In genomic region chr17:75535871-75536270, GRCh38 we compare ENCODE assay signal across 18 cellular contexts. TPM values are rescaled to one million over a fixed set of nuclear protein-coding genes. Genes with fewer than 3 reads are reported as not detected.
DNase-seq lines count a peak whose midpoint lies in the region; ATAC-seq and TF ChIP-seq lines count a peak whose summit lies in the region.
"Had no signal": no experiment of that assay in that cellular context is flagged by ENCODE, and none has a peak within 500 bp of the region (broad histone marks: within the 10 kb centered on the region; RNA-seq: fewer than 3 reads in every experiment).

No MANE protein-coding gene starts in this region.

- no peaks in the 10 kb centered on the region for H3K9me2 ChIP-seq in PC-3 (replicated peaks; ENCODE audit: low read length)

- H3K4me1 ChIP-seq in PC-3 (ENCODE audit: insufficient read depth, low read length) (peaks cover 9% of the 10 kb centered on the region; the same call in 1 of the 2 replicates), mesendoderm (ENCODE audit: control insufficient read depth, low read depth, low read length) (no peaks in the 10 kb centered on the region)
- H3K4me1 ChIP-seq: esophagus muscularis mucosa had no signal

- BruUV-seq in PC-3 (replicated peaks; lab: Mats Ljungman, UMichigan), result no TSS peak

- POLR2A ChIA-PET in WTC11 (lab: Charles Lee) (no interaction called here), PC-3 (lab: Charles Lee; ENCODE audit: unreplicated experiment) (no interaction called here)

- H2AK5ac ChIP-seq in mesendoderm (ENCODE audit: low read length), result no peak overlapping the region

- no peak overlapping the region for H2BK120ac ChIP-seq in mesendoderm (ENCODE audit: low read depth, low read length)

- CTCF ChIA-PET in WTC11 (lab: Charles Lee) (interaction anchor here (0.9 to 1.6 kb wide), 4 partner anchors 9 to 98 kb away, joined by 3 to 6 read pairs (median 3); partner anchors contain the start of gene TSEN54), PC-3 (lab: Charles Lee) (no interaction called here)

- H3K4me2 ChIP-seq in PC-3 (ENCODE audit: low read length), result no peak overlapping the region
- no peak overlapping the region for H3K4me2 ChIP-seq in mesendoderm (ENCODE audit: low read length)

- peak overlapping the region; percentile 20 for H3K4me3 Mint-ChIP-seq in activated CD4-positive, alpha-beta T cell treated with anti-CD3 and anti-CD28 coated beads, Interleukin-2, amount 10 ng/mL, durations not matched to agents 24 days and 14 days
- H3K4me3 Mint-ChIP-seq in WTC11, result no peak overlapping the region
- peak overlapping the region; percentile 68 to 85 for H3K4me3 Mint-ChIP-seq in effector memory CD8-positive, alpha-beta T cell
- H3K4me3 Mint-ChIP-seq in stimulated activated memory B cell treated with anti-CD40 and anti-IgM and Interleukin-4, amounts not matched to agents 10 μg/mL and 1 μg/mL and 100 μg/mL, for 72 hours, result no peak overlapping the region

- H3K36me3 ChIP-seq in PC-3 (ENCODE audit: low read depth, low read length) (peaks cover 10% of the 10 kb centered on the region; the same call in 1 of the 2 replicates), mesendoderm (ENCODE audit: control insufficient read depth, insufficient read depth, low read length) (no peaks in the 10 kb centered on the region)
- H3K36me3 ChIP-seq: cardiac muscle cell, pancreas had no signal

- H4K5ac ChIP-seq in mesendoderm (ENCODE audit: low read length), result no peak overlapping the region

- H3K27ac ChIP-seq in PC-3 (ENCODE audit: low read length), result no peak overlapping the region
- H3K27ac ChIP-seq in mesendoderm (ENCODE audit: low read depth, low read length), result no peak overlapping the region
- H3K27ac ChIP-seq: cardiac muscle cell, dorsolateral prefrontal cortex, esophagus muscularis mucosa had no signal

- H3K79me1 ChIP-seq in mesendoderm (ENCODE audit: low read length), result no peaks in the 10 kb centered on the region

- no peak overlapping the region for H3K9ac ChIP-seq in PC-3 (ENCODE audit: low read length)
- H3K9ac ChIP-seq in mesendoderm (ENCODE audit: low read length), result no peak overlapping the region

- no peaks in the 10 kb centered on the region for H3F3A ChIP-seq in PC-3 (ENCODE audit: low read length, unreplicated experiment)

- no peak overlapping the region for H3K23ac ChIP-seq in mesendoderm (ENCODE audit: low read length)

- DNase-seq in activated CD4-positive, alpha-beta T cell treated with anti-CD3 and anti-CD28 coated beads, Interleukin-2, amount 10 ng/mL, durations not matched to agents 24 days and 14 days, result no peak
- no peak for DNase-seq in activated CD4-positive, alpha-beta T cell treated with anti-CD3 and anti-CD28 coated beads, Interleukin-2, amount 50 U/mL, for 1 hour
- DNase-seq in WTC11 (ENCODE audit: low spot score), result no peak
- DNase-seq in effector memory CD8-positive, alpha-beta T cell, result no peak
- DNase-seq in PC-3, result no peak
- no peak for DNase-seq in mesendoderm
- DNase-seq: C1 segment of cervical spinal cord, dorsolateral prefrontal cortex, Karpas-422, left ventricle myocardium superior, NCI-H1092 treated with DMSO at 0.1 percent for 48 hours, NCI-H510A treated with DMSO at 0.1 percent for 48 hours, SHP77 treated with DMSO at 0.1 percent for 48 hours had no signal

- peak overlapping the region; percentile 62 for H3K27ac Mint-ChIP-seq in activated CD4-positive, alpha-beta T cell treated with anti-CD3 and anti-CD28 coated beads, Interleukin-2, amount 10 ng/mL, durations not matched to agents 24 days and 14 days
- H3K27ac Mint-ChIP-seq in WTC11, result peak overlapping the region; percentile 82
- peak overlapping the region; percentile 93 to 98 for H3K27ac Mint-ChIP-seq in effector memory CD8-positive, alpha-beta T cell
- H3K27ac Mint-ChIP-seq in stimulated activated memory B cell treated with anti-CD40 and anti-IgM and Interleukin-4, amounts not matched to agents 10 μg/mL and 1 μg/mL and 100 μg/mL, for 72 hours, result peak overlapping the region; percentile 75

- H3K27me3 ChIP-seq in PC-3 (ENCODE audit: low read length) (no peaks in the 10 kb centered on the region), mesendoderm (ENCODE audit: insufficient read depth, low read length, poor library complexity) (no peaks in the 10 kb centered on the region)
- H3K27me3 ChIP-seq: cardiac muscle cell, dorsolateral prefrontal cortex, esophagus muscularis mucosa, pancreas had no signal

- no peak overlapping the region for H3K56ac ChIP-seq in mesendoderm (ENCODE audit: low read length)

- H3K27me3 Mint-ChIP-seq in activated CD4-positive, alpha-beta T cell treated with anti-CD3 and anti-CD28 coated beads, Interleukin-2, amount 10 ng/mL, durations not matched to agents 24 days and 14 days, result no peaks in the 10 kb centered on the region
- H3K27me3 Mint-ChIP-seq in WTC11 (ENCODE audit: low read depth), result no peaks in the 10 kb centered on the region
- no peaks in the 10 kb centered on the region for H3K27me3 Mint-ChIP-seq in effector memory CD8-positive, alpha-beta T cell
- no peaks in the 10 kb centered on the region for H3K27me3 Mint-ChIP-seq in stimulated activated memory B cell treated with anti-CD40 and anti-IgM and Interleukin-4, amounts not matched to agents 10 μg/mL and 1 μg/mL and 100 μg/mL, for 72 hours

- no peak overlapping the region for H2BK15ac ChIP-seq in mesendoderm (replicated peaks; ENCODE audit: low read depth)

- peaks cover 14% of the 10 kb centered on the region for H3K4me1 Mint-ChIP-seq in activated CD4-positive, alpha-beta T cell treated with anti-CD3 and anti-CD28 coated beads, Interleukin-2, amount 10 ng/mL, durations not matched to agents 24 days and 14 days
- peaks cover 7% of the 10 kb centered on the region for H3K4me1 Mint-ChIP-seq in WTC11
- peaks cover 29 to 39% of the 10 kb centered on the region in 2 donors for H3K4me1 Mint-ChIP-seq in effector memory CD8-positive, alpha-beta T cell (ENCODE audit: low read depth in 2 of 2)
- peaks cover 15% of the 10 kb centered on the region for H3K4me1 Mint-ChIP-seq in stimulated activated memory B cell treated with anti-CD40 and anti-IgM and Interleukin-4, amounts not matched to agents 10 μg/mL and 1 μg/mL and 100 μg/mL, for 72 hours

- H3K9me3 ChIP-seq in PC-3 (ENCODE audit: low read length), result no peaks in the 10 kb centered on the region
- H3K9me3 ChIP-seq: esophagus muscularis mucosa, pancreas had no signal

- H3K4ac ChIP-seq in mesendoderm (ENCODE audit: low read depth, low read length), result no peak overlapping the region

- no peak overlapping the region for H3K18ac ChIP-seq in mesendoderm (ENCODE audit: low read length)

- no CpG with 5 or more reads among the region's 8 CpGs for WGBS in mesendoderm (ENCODE audit: extremely low coverage, insufficient coverage, low lambda C conversion rate)

- no peak overlapping the region for H2BK5ac ChIP-seq in mesendoderm (ENCODE audit: low read length)

- H2AFZ ChIP-seq in PC-3 (ENCODE audit: low read length), result no peak overlapping the region

- no peak for ATAC-seq in WTC11
- ATAC-seq in effector memory CD8-positive, alpha-beta T cell (replicated peaks), result no peak
- no peak for ATAC-seq in stimulated activated memory B cell treated with anti-CD40 and anti-IgM and Interleukin-4, amounts not matched to agents 10 μg/mL and 1 μg/mL and 100 μg/mL, for 72 hours
- ATAC-seq in HG02588 (IDR thresholded peaks at IDR 0.05; ENCODE audit: unreplicated experiment), result no peak
- ATAC-seq in PC-3, result no peak
- ATAC-seq: left ventricle myocardium superior had no signal

- peaks cover 6% of the 10 kb centered on the region; the same call in 1 of the 2 replicates for H4K20me1 ChIP-seq in PC-3 (ENCODE audit: low read length)

- intact Hi-C loops in activated CD4-positive, alpha-beta T cell treated with anti-CD3 and anti-CD28 coated beads, Interleukin-2, amount 10 ng/mL, durations not matched to agents 24 days and 14 days (cut with micrococcal nuclease), result no loop called here
- intact Hi-C loops in PC-3 (cut with micrococcal nuclease), result no loop called here

- H3K4me3 ChIP-seq in PC-3 (ENCODE audit: low read length), result no peak overlapping the region
- no peak overlapping the region for H3K4me3 ChIP-seq in mesendoderm (ENCODE audit: low read length)
- H3K4me3 ChIP-seq: cardiac muscle cell, dorsolateral prefrontal cortex, esophagus muscularis mucosa, pancreas had no signal

- H3K79me2 ChIP-seq in PC-3 (ENCODE audit: low read length), result peaks cover 17% of the 10 kb centered on the region
- H3K79me2 ChIP-seq in mesendoderm (ENCODE audit: control insufficient read depth, insufficient read depth, low read length), result no peaks in the 10 kb centered on the region

- no peak overlapping the region for H4K8ac ChIP-seq in mesendoderm (ENCODE audit: low read depth, low read length)

- peaks cover 3% of the 10 kb centered on the region for H3K36me3 Mint-ChIP-seq in activated CD4-positive, alpha-beta T cell treated with anti-CD3 and anti-CD28 coated beads, Interleukin-2, amount 10 ng/mL, durations not matched to agents 24 days and 14 days (ENCODE audit: low read depth)
- H3K36me3 Mint-ChIP-seq in WTC11, result peaks cover 8% of the 10 kb centered on the region
- peaks cover 15% of the 10 kb centered on the region for H3K36me3 Mint-ChIP-seq in effector memory CD8-positive, alpha-beta T cell (ENCODE audit: insufficient read depth)
- H3K36me3 Mint-ChIP-seq in stimulated activated memory B cell treated with anti-CD40 and anti-IgM and Interleukin-4, amounts not matched to agents 10 μg/mL and 1 μg/mL and 100 μg/mL, for 72 hours, result no peaks in the 10 kb centered on the region

- H3K9me3 Mint-ChIP-seq in activated CD4-positive, alpha-beta T cell treated with anti-CD3 and anti-CD28 coated beads, Interleukin-2, amount 10 ng/mL, durations not matched to agents 24 days and 14 days, result no peaks in the 10 kb centered on the region
- no peaks in the 10 kb centered on the region for H3K9me3 Mint-ChIP-seq in WTC11
- no peaks in the 10 kb centered on the region for H3K9me3 Mint-ChIP-seq in effector memory CD8-positive, alpha-beta T cell
- H3K9me3 Mint-ChIP-seq in stimulated activated memory B cell treated with anti-CD40 and anti-IgM and Interleukin-4, amounts not matched to agents 10 μg/mL and 1 μg/mL and 100 μg/mL, for 72 hours, result no peaks in the 10 kb centered on the region

- TF ChIP-seq CTCF in WTC11 (IDR thresholded peaks at IDR 0.05) (no peak), PC-3 (conservative IDR thresholded peaks at IDR 0.05; ENCODE audit: low read depth, low read length) (no peak)

RNA-seq across cellular contexts. Expression of gene LLGL2, which starts 10.4 kb away (rescaled TPM):
- total RNA-seq in activated CD4-positive, alpha-beta T cell treated with anti-CD3 and anti-CD28 coated beads, Interleukin-2, amount 10 ng/mL, durations not matched to agents 24 days and 14 days, result 6.5 and 9.0 TPM in 2 replicates
- 94.3 to 103 TPM (median 97.0 TPM) in 3 replicates for total RNA-seq in WTC11 (2021)
- total RNA-seq in PC-3 (2014; rRNA removed), result 92.9 and 122 TPM in 2 replicates
- 29.1 TPM for polyA plus RNA-seq in mesendoderm (2013, experiment 1 of 2)
- 29.4 TPM for polyA plus RNA-seq in mesendoderm (2013, experiment 2 of 2)

RNA-seq across cellular contexts. Expression of gene TSEN54, which starts 19.5 kb away (rescaled TPM):
- total RNA-seq in activated CD4-positive, alpha-beta T cell treated with anti-CD3 and anti-CD28 coated beads, Interleukin-2, amount 10 ng/mL, durations not matched to agents 24 days and 14 days, result 61.7 and 66.4 TPM in 2 replicates
- total RNA-seq in WTC11 (2021), result 47.8 to 53.4 TPM (median 51.5 TPM) in 3 replicates
- total RNA-seq in PC-3 (2014; rRNA removed), result 61.6 and 70.4 TPM in 2 replicates
- polyA plus RNA-seq in mesendoderm (2013, experiment 1 of 2), result 24.5 TPM
- 22.1 TPM for polyA plus RNA-seq in mesendoderm (2013, experiment 2 of 2)

RNA-seq across cellular contexts. Expression of gene CASKIN2, which starts 20.5 kb away (rescaled TPM):
- total RNA-seq in activated CD4-positive, alpha-beta T cell treated with anti-CD3 and anti-CD28 coated beads, Interleukin-2, amount 10 ng/mL, durations not matched to agents 24 days and 14 days, result 1.4 and 1.6 TPM in 2 replicates
- total RNA-seq in WTC11 (2021) (31.3 to 32.2 TPM (median 31.9 TPM) in 3 replicates), PC-3 (2014; rRNA removed) (22.0 and 28.3 TPM in 2 replicates)
- polyA plus RNA-seq in mesendoderm (2013, experiment 1 of 2), result 11.7 TPM
- 12.0 TPM for polyA plus RNA-seq in mesendoderm (2013, experiment 2 of 2)

RNA-seq across cellular contexts. Expression of gene MYO15B, which starts 51.7 kb away (rescaled TPM):
- total RNA-seq in activated CD4-positive, alpha-beta T cell treated with anti-CD3 and anti-CD28 coated beads, Interleukin-2, amount 10 ng/mL, durations not matched to agents 24 days and 14 days, result 24.3 and 25.4 TPM in 2 replicates
- total RNA-seq in WTC11 (2021) (35.6 to 51.1 TPM (median 51.0 TPM) in 3 replicates), PC-3 (2014; rRNA removed) (3.2 and 7.1 TPM in 2 replicates)
- 1.8 TPM for polyA plus RNA-seq in mesendoderm (2013, experiment 1 of 2)
- 1.1 TPM for polyA plus RNA-seq in mesendoderm (2013, experiment 2 of 2)

Comparison
In these comparisons a context has a peak if more than half of its experiments do, and no peak if none do; other contexts are left out.
1. H3K4me3 Mint-ChIP-seq: peak in activated CD4-positive, alpha-beta T cell treated with anti-CD3 and anti-CD28 coated beads, Interleukin-2, amount 10 ng/mL, durations not matched to agents 24 days and 14 days (single experiment) and effector memory CD8-positive, alpha-beta T cell (2 of 2); none in WTC11 (single experiment) and stimulated activated memory B cell treated with anti-CD40 and anti-IgM and Interleukin-4, amounts not matched to agents 10 μg/mL and 1 μg/mL and 100 μg/mL, for 72 hours (single experiment).
2. Peak in every context shown above with its lines, with median percentiles within 50 percentile points of each other: H3K27ac Mint-ChIP-seq.